ENCODE assay signal across 37 cellular contexts in genomic region chr6:52735071-52735470, GRCh38. TPM values are rescaled to one million over a fixed set of nuclear protein-coding genes. Genes with fewer than 3 reads are reported as not detected.
"Had no signal": no experiment of that assay in that cellular context is flagged by ENCODE, and none has a peak within 500 bp of the region (broad histone marks: within the 10 kb centered on the region; RNA-seq: fewer than 3 reads in every experiment).

No MANE protein-coding gene starts in this region.

- DNase-seq: activated B cell treated with CpG ODN at 0.5 μM for 24 hours; activated CD4-positive, alpha-beta memory T cell treated with anti-CD3 and anti-CD28 coated beads for 36 hours; activated CD4-positive, alpha-beta T cell treated with anti-CD3 and anti-CD28 coated beads for 4 hours; activated CD4-positive, alpha-beta T cell treated with anti-CD3 and anti-CD28 coated beads, Interleukin-2, amount 50 U/mL, for 1 hour; activated CD4-positive, CD25-positive, alpha-beta regulatory T cell treated with anti-CD3 and anti-CD28 coated beads, Interleukin-2, amount 50 U/mL, for 72 hours; activated CD8-positive, alpha-beta memory T cell treated with anti-CD3 and anti-CD28 coated beads, Interleukin-2, amount 50 U/mL, for 4 hours; activated gamma-delta T cell treated with Interleukin-2 at 50 U/mL for 16 hours; activated naive CD4-positive, alpha-beta T cell treated with anti-CD3 and anti-CD28 coated beads for 36 hours; activated T-cell treated with anti-CD3 and anti-CD28 coated beads for 4 hours; activated T-cell treated with anti-CD3 and anti-CD28 coated beads, Interleukin-2, amount 50 U/mL, for 4 hours; adrenal gland; caudate nucleus; MM.1S; MV-4-11; NCI-H1092; NCI-H146; NCI-H187; NCI-H2029 treated with DMSO at 0.1 percent for 48 hours; NCI-H2107; NCI-H2171; NCI-H510A; NCI-H526; NCI-H748 treated with DMSO at 0.1 percent for 48 hours; PC-9; Right ventricle myocardium superior; SW 1271; T-helper 1 cell; T-helper 2 cell; T-helper 9 cell had no signal

- H3K27me3 ChIP-seq: adrenal gland had no signal

- H3K27ac ChIP-seq: adrenal gland, KMS-11, PC-9, VCaP had no signal

- H3K9ac ChIP-seq: KMS-11 had no signal

- H3K4me3 ChIP-seq: adrenal gland, PC-9 had no signal

- ATAC-seq: activated naive CD4-positive, alpha-beta T cell treated with anti-CD3 and anti-CD28 coated beads, Interleukin-2, amount 50 U/mL, for 72 hours; activated T-cell treated with anti-CD3 and anti-CD28 coated beads, Interleukin-2, amount 50 U/mL, for 4 hours had no signal

- H2AFZ ChIP-seq: PC-9 had no signal

- H3K9me3 ChIP-seq: adrenal gland had no signal

- H3K4me1 ChIP-seq: adrenal gland had no signal

- H3K36me3 ChIP-seq: adrenal gland had no signal

- FAIRE-seq: astrocyte, bronchial epithelial cell had no signal

- H3K4me2 ChIP-seq: KMS-11, PC-9 had no signal

RNA-seq across cellular contexts. Expression of gene GSTA2, which starts 28.2 kb away (rescaled TPM):
- total RNA-seq: activated B cell treated with CpG ODN at 0.5 μM for 24 hours; activated CD4-positive, alpha-beta memory T cell treated with anti-CD3 and anti-CD28 coated beads for 36 hours; activated naive CD4-positive, alpha-beta T cell treated with anti-CD3 and anti-CD28 coated beads for 36 hours; activated naive CD4-positive, alpha-beta T cell treated with anti-CD3 and anti-CD28 coated beads, Interleukin-2, amount 50 U/mL, for 72 hours; activated T-cell treated with anti-CD3 and anti-CD28 coated beads, Interleukin-2, amount 50 U/mL, for 4 hours; activated T-helper 1 cell treated with anti-CD3 and anti-CD28 coated beads, Interleukin-12 subunit alpha, Interleukin-12 subunit beta, Interleukin-2, Interleukin-4 antibody, amounts not matched to agents 30 ng/mL and 10 ng/mL and 1 ng/mL, durations not matched to agents 14 hours and 24 hours and 36 hours; astrocyte; bronchial epithelial cell; LHCN-M2; OCI-LY7; PC-9; Right ventricle myocardium superior had no signal
